In the genomic region with DNA sequence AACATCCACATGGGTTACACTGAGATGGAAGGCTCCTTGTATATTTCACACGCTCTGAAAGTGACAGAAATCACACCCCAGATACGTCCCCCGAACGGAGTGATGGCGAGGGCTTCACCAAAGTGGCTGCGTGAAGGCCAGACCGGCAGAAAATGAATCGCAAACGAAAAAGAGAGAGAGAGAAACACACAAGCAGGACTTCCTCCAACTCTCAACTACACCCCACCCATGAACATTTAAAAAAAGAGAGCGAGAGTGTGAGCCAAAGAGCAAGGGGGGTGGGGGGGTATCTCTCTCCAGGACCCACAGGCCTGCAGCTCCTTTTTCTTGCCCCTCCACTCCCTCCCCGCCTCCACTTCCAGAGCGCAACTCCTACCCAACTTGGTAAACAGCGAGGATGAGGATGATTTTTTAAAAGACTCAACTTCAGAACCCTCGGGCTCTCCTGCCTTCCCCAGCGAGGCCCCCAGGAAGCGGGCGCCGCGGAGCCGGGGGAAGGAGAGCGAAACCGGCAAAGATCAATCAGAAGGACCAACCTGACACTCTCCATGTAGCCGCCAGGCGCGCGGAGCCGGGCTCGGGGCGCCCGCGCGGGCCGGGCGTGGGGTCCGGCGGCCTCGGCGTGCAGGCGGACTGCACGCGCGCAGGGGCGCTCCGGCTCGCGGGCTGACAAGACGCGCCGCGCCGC, we compare ENCODE assay signal across 8 cellular contexts.
A peak's percentile ranks its signal among the peaks of the same experiment; 100 is the strongest.
DNase-seq lines count a peak whose midpoint lies in the region; ATAC-seq and TF ChIP-seq lines count a peak whose summit lies in the region.

No MANE protein-coding gene starts in this region.

- H3K4me1 ChIP-seq in PC-3 (ENCODE audit: insufficient read depth, low read length) (peaks cover 62% of the 10 kb centered on the region), neutrophil (ENCODE audit: control insufficient read depth in 1 of 2, insufficient read depth in 1 of 2, low read depth in 1 of 2, low read length in 1 of 2) (peaks cover 62 to 71% of the 10 kb centered on the region in 2 experiments), urinary bladder (ENCODE audit: insufficient read depth) (no peaks in the 10 kb centered on the region)

- H3K9me3 ChIP-seq in PC-3 (ENCODE audit: low read length) (no peaks in the 10 kb centered on the region), neutrophil (no peaks in the 10 kb centered on the region)

- TF ChIP-seq CTCF in GM10248 (IDR thresholded peaks at IDR 0.05; ENCODE audit: control extremely low read depth, extremely low read depth, low read depth, missing control alignments) (no peak), PC-3 (conservative IDR thresholded peaks at IDR 0.05; ENCODE audit: low read depth, low read length) (no peak), neutrophil (IDR thresholded peaks at IDR 0.05) (peak; percentile 11)

- peak overlapping the region; percentile 63 for H2AFZ ChIP-seq in PC-3 (ENCODE audit: low read length)

- no peaks in the 10 kb centered on the region for H4K20me1 ChIP-seq in PC-3 (ENCODE audit: low read length)

- peak overlapping the region; percentile 71 for H3K4me3 ChIP-seq in PC-3 (ENCODE audit: low read length)
- H3K4me3 ChIP-seq in neutrophil (ENCODE audit: low read depth in 1 of 2, low read length in 1 of 2): peak overlapping the region; percentile 71 to 77
- H3K4me3 ChIP-seq in urinary bladder (ENCODE audit: low read depth, low read length): peak overlapping the region; percentile 83

- H3K36me3 ChIP-seq in PC-3 (ENCODE audit: low read depth, low read length) (no peaks in the 10 kb centered on the region), neutrophil (no peaks in the 10 kb centered on the region), urinary bladder (ENCODE audit: insufficient read depth) (no peaks in the 10 kb centered on the region)

- no TSS peak for BruUV-seq in PC-3 (replicated peaks; lab: Mats Ljungman, UMichigan)

- H3K4me2 ChIP-seq in PC-3 (ENCODE audit: low read length): peak overlapping the region; percentile 91

- H3K9me2 ChIP-seq in PC-3 (replicated peaks; ENCODE audit: low read length): no peaks in the 10 kb centered on the region

- DNase-seq in GM10248 (ENCODE audit: extremely low spot score) (peak; percentile 21), PC-3 (peak; percentile 57), foreskin melanocyte (peak; percentile 18), DMS153 (lab: John Stamatoyannopoulos, UW) (no peak)
- peak; percentile 88 for DNase-seq in activated effector memory CD4-positive, alpha-beta T cell treated with anti-CD3 and anti-CD28 coated beads, Interleukin-2, amount 50 U/mL, for 16 hours

- under 1% methylated on average over 51 of the region's 51 CpGs for WGBS in urinary bladder

- ATAC-seq in HG02623 (IDR thresholded peaks at IDR 0.05; ENCODE audit: unreplicated experiment) (peak; percentile 39), PC-3 (peak; percentile 35)

- intact Hi-C loops in PC-3 (cut with micrococcal nuclease): loop anchor here (2.0 to 10.0 kb wide), 5 partner anchors 38 to 360 kb away; no protein-coding TSS in a partner anchor

- CTCF ChIA-PET in GM10248 (lab: Yijun Ruan, JAX) (interaction anchor here (1.7 kb wide), 1 partner anchor 13 kb away, joined by 11 read pairs; no protein-coding TSS in a partner anchor), PC-3 (lab: Charles Lee) (no interaction called here)

- peaks cover 63% of the 10 kb centered on the region for H3K79me2 ChIP-seq in PC-3 (ENCODE audit: low read length)

- H3K9ac ChIP-seq in PC-3 (ENCODE audit: low read length): peak overlapping the region; percentile 77

- POLR2A ChIA-PET in GM10248 (lab: Yijun Ruan, JAX) (no interaction called here), PC-3 (lab: Charles Lee; ENCODE audit: unreplicated experiment) (interaction anchor here (0.6 to 1.2 kb wide), 3 partner anchors 9 to 45 kb away, joined by 3 read pairs; no protein-coding TSS in a partner anchor)

- H3K27me3 ChIP-seq in PC-3 (ENCODE audit: low read length): no peaks in the 10 kb centered on the region
- no peaks in the 10 kb centered on the region for H3K27me3 ChIP-seq in neutrophil

- H3F3A ChIP-seq in PC-3 (ENCODE audit: low read length, unreplicated experiment): peaks cover 4% of the 10 kb centered on the region

- H3K27ac ChIP-seq in PC-3 (ENCODE audit: low read length): peak overlapping the region; percentile 76
- peak overlapping the region; percentile 88 for H3K27ac ChIP-seq in neutrophil
- peak overlapping the region; percentile 98 for H3K27ac ChIP-seq in urinary bladder (ENCODE audit: low read depth)
